19 cellular contexts compared by ENCODE assay signal in the genomic region with DNA sequence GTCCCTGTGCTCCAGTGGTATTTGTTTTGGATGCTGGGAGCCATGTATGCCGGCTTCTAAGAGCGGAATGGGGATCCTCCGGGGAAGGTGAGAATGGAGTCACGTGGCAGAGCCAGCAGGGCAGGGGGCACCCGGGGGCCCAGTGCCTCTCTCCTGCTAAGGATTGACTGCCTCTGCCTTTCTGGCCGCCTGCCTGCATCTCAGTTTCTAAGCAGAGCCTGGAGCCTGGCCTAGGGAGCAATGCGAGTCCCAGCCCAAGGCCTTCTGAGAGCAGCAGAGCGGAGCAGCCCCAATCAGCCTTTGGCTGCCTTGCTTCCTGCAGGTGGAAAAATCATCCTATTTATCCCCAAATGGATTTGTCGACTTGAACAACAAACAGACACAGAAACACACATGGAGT.
A peak's percentile ranks its signal among the peaks of the same experiment; 100 is the strongest.
DNase-seq lines count a peak whose midpoint lies in the region; ATAC-seq and TF ChIP-seq lines count a peak whose summit lies in the region.
"Had no signal": no experiment of that assay in that cellular context is flagged by ENCODE, and none has a peak within 500 bp of the region (broad histone marks: within the 10 kb centered on the region; RNA-seq: fewer than 3 reads in every experiment).

No MANE protein-coding gene starts in this region.

- H3K9me3 ChIP-seq in BE2C: no peaks in the 10 kb centered on the region
- H3K9me3 ChIP-seq in gastroesophageal sphincter: no peaks in the 10 kb centered on the region
- no peaks in the 10 kb centered on the region for H3K9me3 ChIP-seq in Peyer's patch
- H3K9me3 ChIP-seq: neutrophil, upper lobe of left lung had no signal

- no peak overlapping the region for H3K4me3 Mint-ChIP-seq in osteocyte (ENCODE audit: unreplicated experiment)
- H3K4me3 Mint-ChIP-seq: T-helper 17 cell had no signal

- peak; percentile 30 for DNase-seq in BE2C
- peak; percentile 69 for DNase-seq in NCI-H446 treated with DMSO at 0.1 percent for 48 hours (lab: John Stamatoyannopoulos, UW)
- peak; percentile 71 for DNase-seq in osteocyte (ENCODE audit: extremely low spot score, unreplicated experiment)
- DNase-seq in germinal center (ENCODE audit: low spot score): no peak
- no peak for DNase-seq in brain microvascular endothelial cell
- DNase-seq in NCI-H1417 treated with DMSO at 0.1 percent for 48 hours (lab: John Stamatoyannopoulos, UW): no peak
- DNase-seq in Peyer's patch: no peak
- DNase-seq: activated gamma-delta T cell treated with Interleukin-2 at 50 U/mL for 16 hours, activated T-cell treated with anti-CD3 and anti-CD28 coated beads for 4 hours, DMS79, GDM1, NCI-H526, T-helper 17 cell had no signal

- H3K27ac ChIP-seq in gastroesophageal sphincter (peak overlapping the region in 3 of 4 donors; percentile 19 to 48 (median 25)), brain microvascular endothelial cell (no peak overlapping the region), Peyer's patch (no peak overlapping the region)
- H3K27ac ChIP-seq: C4-2B, HL-60, neutrophil, skin epidermis had no signal

- no peak for ATAC-seq in gastroesophageal sphincter
- ATAC-seq: T-helper 17 cell had no signal

- TF ChIP-seq EP300 in gastroesophageal sphincter (IDR thresholded peaks at IDR 0.05): no peak

- no peak for TF ChIP-seq POLR2A in gastroesophageal sphincter (IDR thresholded peaks at IDR 0.05)
- no peak for TF ChIP-seq POLR2A in Peyer's patch (IDR thresholded peaks at IDR 0.05)

- H3K4me1 Mint-ChIP-seq in osteocyte (ENCODE audit: unreplicated experiment): peaks cover 5% of the 10 kb centered on the region
- H3K4me1 Mint-ChIP-seq: T-helper 17 cell had no signal

- WGBS in gastroesophageal sphincter (ENCODE audit: low coverage in 1 of 2), 2 donors: 50 to 57% methylated on average over 1 of the region's 9 CpGs

- no peak for TF ChIP-seq CTCF in BE2C (IDR thresholded peaks at IDR 0.05; ENCODE audit: low read depth, low read length)
- no peak for TF ChIP-seq CTCF in gastroesophageal sphincter (IDR thresholded peaks at IDR 0.05)
- no peak for TF ChIP-seq CTCF in osteocyte (IDR thresholded peaks at IDR 0.05)
- TF ChIP-seq CTCF in brain microvascular endothelial cell (IDR thresholded peaks at IDR 0.05; ENCODE audit: low read depth, low read length, missing control alignments): no peak
- no peak for TF ChIP-seq CTCF in Peyer's patch (IDR thresholded peaks at IDR 0.05)

- in situ Hi-C loops in brain microvascular endothelial cell (cut with HindIII; ENCODE audit: low pct_ligation_motif_present, low sequenced_read_pairs): no loop called here

- H3K27me3 Mint-ChIP-seq in osteocyte (ENCODE audit: unreplicated experiment): no peaks in the 10 kb centered on the region
- H3K27me3 Mint-ChIP-seq: T-helper 17 cell had no signal

- H3K27me3 ChIP-seq in BE2C (no peaks in the 10 kb centered on the region), gastroesophageal sphincter (no peaks in the 10 kb centered on the region), brain microvascular endothelial cell (replicated peaks) (no peaks in the 10 kb centered on the region), Peyer's patch (no peaks in the 10 kb centered on the region)
- H3K27me3 ChIP-seq: neutrophil, upper lobe of left lung had no signal

- H3K27ac Mint-ChIP-seq in osteocyte (ENCODE audit: unreplicated experiment): no peak overlapping the region
- H3K27ac Mint-ChIP-seq: T-helper 17 cell had no signal

- peaks cover 2% of the 10 kb centered on the region for H3K36me3 Mint-ChIP-seq in osteocyte (ENCODE audit: unreplicated experiment)

- H3K4me3 ChIP-seq in BE2C (ENCODE audit: low read depth, low read length): no peak overlapping the region
- no peak overlapping the region for H3K4me3 ChIP-seq in gastroesophageal sphincter
- H3K4me3 ChIP-seq in brain microvascular endothelial cell (ENCODE audit: low read depth, low read length): no peak overlapping the region
- no peak overlapping the region for H3K4me3 ChIP-seq in Peyer's patch
- H3K4me3 ChIP-seq: skin epidermis, upper lobe of left lung had no signal

- H3K4me1 ChIP-seq in BE2C: peaks cover 3% of the 10 kb centered on the region
- peaks cover 0 to 30% (median 0%) of the 10 kb centered on the region in 3 donors for H3K4me1 ChIP-seq in gastroesophageal sphincter
- no peaks in the 10 kb centered on the region for H3K4me1 ChIP-seq in Peyer's patch

- H3K36me3 ChIP-seq in BE2C: no peaks in the 10 kb centered on the region
- H3K36me3 ChIP-seq in gastroesophageal sphincter: no peaks in the 10 kb centered on the region
- H3K36me3 ChIP-seq in brain microvascular endothelial cell (replicated peaks): no peaks in the 10 kb centered on the region
- H3K36me3 ChIP-seq in Peyer's patch: no peaks in the 10 kb centered on the region
- H3K36me3 ChIP-seq: neutrophil, upper lobe of left lung had no signal

- H3K9me3 Mint-ChIP-seq in osteocyte (ENCODE audit: unreplicated experiment): no peaks in the 10 kb centered on the region

Comparison
In these comparisons a context has a peak if more than half of its experiments do, and no peak if none do; other contexts are left out.
1. DNase-seq: peak in BE2C (single experiment), NCI-H446 treated with DMSO at 0.1 percent for 48 hours (single experiment) and osteocyte (single experiment); none in germinal center (single experiment), brain microvascular endothelial cell (single experiment), NCI-H1417 treated with DMSO at 0.1 percent for 48 hours (single experiment) and Peyer's patch (0 of 3).
2. H3K27ac ChIP-seq: peak in gastroesophageal sphincter (3 of 4); none in brain microvascular endothelial cell (single experiment) and Peyer's patch (0 of 4).